ENCODE assay signal across 8 cellular contexts in the genomic region with DNA sequence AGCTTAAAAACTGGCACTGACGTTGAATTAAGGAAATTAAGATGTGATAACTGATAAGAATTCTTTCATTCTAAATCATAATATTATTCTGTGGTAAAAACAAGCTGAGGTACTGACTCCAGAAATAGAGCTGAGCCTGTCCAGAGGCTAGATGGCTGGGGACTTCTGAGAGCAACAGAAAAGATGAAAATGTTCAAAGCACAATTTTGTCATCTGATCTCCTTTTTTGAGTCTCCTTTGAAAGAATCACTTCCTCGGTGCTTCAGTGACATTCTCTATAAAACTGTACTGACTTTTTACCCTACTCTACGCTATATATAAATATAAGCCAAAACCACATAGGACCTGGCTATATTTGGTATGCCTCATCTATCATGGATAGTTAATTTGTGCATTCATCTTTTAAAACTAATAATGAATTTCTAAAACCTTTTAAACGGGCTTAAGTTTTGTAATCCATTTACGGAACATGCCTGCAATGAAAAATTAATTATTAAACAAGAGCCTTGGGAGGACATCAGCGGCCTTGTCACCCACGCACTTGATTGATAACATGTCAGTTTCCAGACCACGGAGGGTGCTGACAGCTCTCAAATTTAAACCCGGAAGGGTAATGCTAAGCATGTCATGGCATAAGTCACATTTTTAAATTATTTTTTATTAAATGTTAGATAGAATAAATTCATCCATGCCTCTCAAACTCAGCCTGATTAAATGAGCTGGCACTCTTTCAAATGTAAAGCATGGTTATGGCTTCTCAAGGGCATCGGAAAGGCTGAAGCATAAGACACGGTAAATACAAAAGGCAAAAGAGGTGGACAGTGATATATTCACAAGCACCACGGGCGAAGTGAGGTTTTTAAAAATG.
DNase-seq lines count a peak whose midpoint lies in the region; ATAC-seq and TF ChIP-seq lines count a peak whose summit lies in the region.

No MANE protein-coding gene starts in this region.

- H3K4me1 ChIP-seq in mesenchymal stem cell (ENCODE audit: control insufficient read depth, insufficient read depth, low read depth, low read length) = peaks cover 3% of the 10 kb centered on the region

- H3K9me3 ChIP-seq in mesenchymal stem cell (ENCODE audit: control insufficient read depth, low read length) = no peaks in the 10 kb centered on the region

- H3K27ac ChIP-seq in RWPE1 (peak overlapping the region; percentile 44), mesenchymal stem cell (ENCODE audit: low read length, poor library complexity, severe bottlenecking) (peak overlapping the region; percentile 23)

- ATAC-seq in GM18502 (IDR thresholded peaks at IDR 0.05; ENCODE audit: poor library complexity, unreplicated experiment) (peak; percentile 10), HG02623 (IDR thresholded peaks at IDR 0.05; ENCODE audit: unreplicated experiment) (peak; percentile 34)

- H2BK120ac ChIP-seq in mesenchymal stem cell (ENCODE audit: low read depth, low read length) = no peak overlapping the region

- in situ Hi-C loops in GM13976 (cut with MboI; ENCODE audit: low sequenced_read_pairs, unreplicated experiment) = no loop called here

- peak overlapping the region in 1 of 2 experiments; percentile 72 for H3K4me3 ChIP-seq in mesenchymal stem cell (ENCODE audit: insufficient read depth in 1 of 2, low read depth in 1 of 2, low read length in 2 of 2)

- H2BK5ac ChIP-seq in mesenchymal stem cell (ENCODE audit: low read depth, low read length, poor library complexity, severe bottlenecking) = no peak overlapping the region

- H2AFZ ChIP-seq in mesenchymal stem cell (ENCODE audit: low read depth, low read length) = no peak overlapping the region

- no peak overlapping the region for H2AK5ac ChIP-seq in mesenchymal stem cell (ENCODE audit: low read length, severe bottlenecking)

- H3K27me3 ChIP-seq in mesenchymal stem cell (ENCODE audit: control insufficient read depth in 1 of 2, insufficient read depth in 1 of 2, low read length in 2 of 2) = no peaks in the 10 kb centered on the region

- H2BK15ac ChIP-seq in mesenchymal stem cell (ENCODE audit: low read depth, poor library complexity, severe bottlenecking) = no peak overlapping the region

- peak overlapping the region; percentile 75 for H3K9ac ChIP-seq in mesenchymal stem cell (ENCODE audit: low read length)

- CTCF ChIA-PET in RWPE1 (lab: Yijun Ruan, JAX) = interaction anchor here (1.8 kb wide), 1 partner anchor 9 kb away, joined by 3 read pairs; no protein-coding TSS in a partner anchor

- H3K79me1 ChIP-seq in mesenchymal stem cell (replicated peaks; ENCODE audit: low read length, poor library complexity, severe bottlenecking) = no peaks in the 10 kb centered on the region

- TF ChIP-seq CTCF in RWPE1 (conservative IDR thresholded peaks at IDR 0.05; ENCODE audit: low read depth) (no peak), GM13976 (IDR thresholded peaks at IDR 0.05; ENCODE audit: borderline replicate concordance, control extremely low read depth, extremely low read depth, insufficient read depth, missing control alignments) (no peak)

- DNase-seq in RWPE1 (ENCODE audit: low spot score) (no peak), mesenchymal stem cell (no peak), NCI-H128 (lab: John Stamatoyannopoulos, UW; ENCODE audit: unreplicated experiment) (no peak), middle frontal gyrus (ENCODE audit: extremely low spot score, low spot score) (no peak), T-helper 9 cell (no peak), GM13976 (ENCODE audit: low spot score) (no peak)

- no peak overlapping the region for H2BK12ac ChIP-seq in mesenchymal stem cell (ENCODE audit: low read length in 2 of 2)

- H4K91ac ChIP-seq in mesenchymal stem cell (ENCODE audit: low read length) = no peak overlapping the region

- H3K14ac ChIP-seq in mesenchymal stem cell (ENCODE audit: low read length in 2 of 2) = no peak overlapping the region

- peak overlapping the region; percentile 64 for H4K8ac ChIP-seq in mesenchymal stem cell (ENCODE audit: low read length)

- 96% methylated on average over 11 of the region's 13 CpGs for WGBS in mesenchymal stem cell

- H3K18ac ChIP-seq in mesenchymal stem cell (ENCODE audit: low read depth in 1 of 2, low read length in 2 of 2) = no peak overlapping the region

- no peak overlapping the region for H3K4ac ChIP-seq in mesenchymal stem cell (ENCODE audit: low read depth in 1 of 2, low read length in 2 of 2)

- POLR2A ChIA-PET in RWPE1 (lab: Yijun Ruan, JAX; ENCODE audit: low non-redundant PET) = no interaction called here

- no peak overlapping the region for H3K23ac ChIP-seq in mesenchymal stem cell (ENCODE audit: low read length in 2 of 2)

- peak overlapping the region; percentile 53 for H3K4me2 ChIP-seq in mesenchymal stem cell (ENCODE audit: low read length, poor library complexity, severe bottlenecking)

- H3K36me3 ChIP-seq in mesenchymal stem cell (ENCODE audit: control insufficient read depth in 1 of 2, insufficient read depth in 2 of 2, low read depth in 1 of 2, low read length in 2 of 2) = no peaks in the 10 kb centered on the region
